ENCODE assay signal across 1 cellular context in the genomic region with DNA sequence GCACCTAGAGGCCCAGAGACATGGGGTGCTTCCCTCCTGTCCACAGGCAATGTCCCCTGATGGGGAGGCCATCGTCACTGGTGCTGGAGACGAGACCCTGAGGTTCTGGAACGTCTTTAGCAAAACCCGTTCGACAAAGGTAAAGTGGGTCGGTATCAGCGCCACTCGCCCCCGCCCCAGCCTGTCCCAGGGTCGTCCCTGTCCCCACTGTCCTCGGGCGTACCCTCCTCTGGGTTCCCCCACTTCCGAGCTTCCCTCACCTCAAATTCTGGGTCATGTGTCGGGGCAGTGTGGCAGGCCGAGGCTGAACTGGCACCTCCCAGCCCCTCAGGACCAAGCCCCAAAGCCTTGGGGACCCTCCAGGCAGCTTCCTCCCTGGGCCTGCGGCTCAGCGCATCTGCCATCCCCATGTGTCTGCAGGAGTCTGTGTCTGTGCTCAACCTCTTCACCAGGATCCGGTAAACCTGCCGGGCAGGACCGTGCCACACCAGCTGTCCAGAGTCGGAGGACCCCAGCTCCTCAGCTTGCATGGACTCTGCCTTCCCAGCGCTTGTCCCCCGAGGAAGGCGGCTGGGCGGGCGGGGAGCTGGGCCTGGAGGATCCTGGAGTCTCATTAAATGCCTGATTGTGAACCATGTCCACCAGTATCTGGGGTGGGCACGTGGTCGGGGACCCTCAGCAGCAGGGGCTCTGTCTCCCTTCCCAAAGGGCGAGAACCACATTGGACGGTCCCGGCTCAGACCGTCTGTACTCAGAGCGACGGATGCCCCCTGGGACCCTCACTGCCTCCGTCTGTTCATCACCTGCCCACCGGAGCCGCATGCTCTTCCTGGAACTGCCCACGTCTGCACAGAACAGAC.
TF ChIP-seq lines count a peak whose summit lies in the region.

No MANE protein-coding gene starts in this region.

TF ChIP-seq in K562, 482 proteins besides CTCF, POLR2A, EP300 and RAD21:
- TF ChIP-seq POLR2G (IDR thresholded peaks at IDR 0.05; ENCODE audit: low read depth, low read length) (peak; percentile 23; the same call in 1 of the 2 replicates), KDM5B (IDR thresholded peaks at IDR 0.05; ENCODE audit: insufficient replicate concordance, low read depth, low read length) (no peak), RBM22 (IDR thresholded peaks at IDR 0.05; ENCODE audit: low read depth, low read length, poor library complexity, severe bottlenecking) (peak; percentile 14), ZFPM2 (CRISPR knock-in tag; IDR thresholded peaks at IDR 0.05) (no peak)
